Comparison of ENCODE assay signal across 1 cellular context in genomic region chr12:27344246-27344645, GRCh38.
TF ChIP-seq lines count a peak whose summit lies in the region.

No MANE protein-coding gene starts in this region.

TF ChIP-seq in WTC11, 78 proteins besides CTCF, POLR2A, EP300 and RAD21 (continued from another document):
- no peak for TF ChIP-seq HMGXB4 (CRISPR knock-in tag; IDR thresholded peaks at IDR 0.05)
- TF ChIP-seq ZNF671 (CRISPR knock-in tag; IDR thresholded peaks at IDR 0.05): no peak
- TF ChIP-seq NR1H2 (CRISPR knock-in tag; IDR thresholded peaks at IDR 0.05): no peak
- no peak for TF ChIP-seq TEAD4 (CRISPR knock-in tag; IDR thresholded peaks at IDR 0.05)
- no peak for TF ChIP-seq GTF2I (CRISPR knock-in tag; conservative IDR thresholded peaks at IDR 0.05)
- TF ChIP-seq ATF1 (CRISPR knock-in tag; IDR thresholded peaks at IDR 0.05): no peak
